14 cellular contexts compared by ENCODE assay signal in genomic region chr7:135744938-135745701, GRCh38. TPM values are rescaled to one million over a fixed set of nuclear protein-coding genes. Genes with fewer than 3 reads are reported as not detected.
DNase-seq lines count a peak whose midpoint lies in the region; ATAC-seq, FAIRE-seq and TF ChIP-seq lines count a peak whose summit lies in the region.
"Had no signal": no experiment of that assay in that cellular context is flagged by ENCODE, and none has a peak within 500 bp of the region (broad histone marks: within the 10 kb centered on the region; RNA-seq: fewer than 3 reads in every experiment).

No MANE protein-coding gene starts in this region.

- H3K4me2 ChIP-seq in astrocyte (ENCODE audit: low read length), result peak overlapping the region; percentile 74

- H3K36me3 Mint-ChIP-seq in astrocyte (ENCODE audit: low read depth, unreplicated experiment), result no peaks in the 10 kb centered on the region
- H3K36me3 Mint-ChIP-seq: WTC11 had no signal

- H4K20me1 ChIP-seq in astrocyte (ENCODE audit: insufficient read depth, low read length), result no peaks in the 10 kb centered on the region

- peak overlapping the region; percentile 78 for H3K9ac ChIP-seq in astrocyte (ENCODE audit: low read length)

- peak overlapping the region; percentile 54 for H2AFZ ChIP-seq in astrocyte (ENCODE audit: low read depth, low read length)

- no peaks in the 10 kb centered on the region for H3K36me3 ChIP-seq in astrocyte (ENCODE audit: insufficient read depth, low read length)
- H3K36me3 ChIP-seq in tibial artery, result no peaks in the 10 kb centered on the region

- H3K27ac ChIP-seq in astrocyte (ENCODE audit: low read depth, low read length) (peak overlapping the region; percentile 94), tibial artery (peak overlapping the region; percentile 80 to 87)

- no peak overlapping the region for H3K4me3 ChIP-seq in astrocyte (ENCODE audit: insufficient read depth, low read depth, low read length)
- H3K4me3 ChIP-seq in tibial artery, result no peak overlapping the region
- H3K4me3 ChIP-seq: lung had no signal

- TF ChIP-seq CTCF in astrocyte (IDR thresholded peaks at IDR 0.05; ENCODE audit: insufficient read depth, low read depth, low read length) (no peak), tibial artery (IDR thresholded peaks at IDR 0.05) (no peak)

- H3K9me3 ChIP-seq in astrocyte (ENCODE audit: insufficient read depth, low read depth, low read length), result no peaks in the 10 kb centered on the region
- no peaks in the 10 kb centered on the region for H3K9me3 ChIP-seq in tibial artery

- no peak overlapping the region for H3K4me3 Mint-ChIP-seq in astrocyte (ENCODE audit: unreplicated experiment)
- H3K4me3 Mint-ChIP-seq: WTC11 had no signal

- H3K9me3 Mint-ChIP-seq in astrocyte (ENCODE audit: unreplicated experiment), result peaks cover 1% of the 10 kb centered on the region
- H3K9me3 Mint-ChIP-seq: WTC11 had no signal

- peak; percentile 68 for DNase-seq in HPDE6-E6E7 (ENCODE audit: extremely low spot score)
- peak; percentile 94 for DNase-seq in astrocyte (ENCODE audit: low read depth)
- DNase-seq in hepatic stellate cell (ENCODE audit: low spot score), result peak; percentile 50
- DNase-seq in tibial artery, result peak in 1 of 2 donors; percentile 74
- DNase-seq: activated effector memory CD4-positive, alpha-beta T cell treated with anti-CD3 and anti-CD28 coated beads, Interleukin-2, amount 50 U/mL, for 16 hours; DMS153; NCI-H187; retina had no signal

- no peak for ATAC-seq in GM18511 (IDR thresholded peaks at IDR 0.05; ENCODE audit: unreplicated experiment)
- no peak for ATAC-seq in GM18868 (IDR thresholded peaks at IDR 0.05; ENCODE audit: unreplicated experiment)
- no peak for ATAC-seq in HG02588 (IDR thresholded peaks at IDR 0.05; ENCODE audit: unreplicated experiment)

- intact Hi-C loops in tibial artery (cut with DNase I; ENCODE audit: low total_unique reads), result no loop called here

- peaks cover 18% of the 10 kb centered on the region for H3K27me3 Mint-ChIP-seq in astrocyte (ENCODE audit: low read depth, unreplicated experiment)

- peaks cover 8% of the 10 kb centered on the region for H3K4me1 Mint-ChIP-seq in astrocyte (ENCODE audit: low read depth, unreplicated experiment)

- peak overlapping the region; percentile 0 for H3K27ac Mint-ChIP-seq in astrocyte (ENCODE audit: unreplicated experiment)
- H3K27ac Mint-ChIP-seq: WTC11 had no signal

- FAIRE-seq in astrocyte (lab: Jason Lieb, UNC), result no peak
- FAIRE-seq: endometrium had no signal

- H3K79me2 ChIP-seq in astrocyte (ENCODE audit: insufficient read depth, low read length), result no peaks in the 10 kb centered on the region

- H3K27me3 ChIP-seq in astrocyte (ENCODE audit: insufficient read depth, low read length), result no peaks in the 10 kb centered on the region
- H3K27me3 ChIP-seq in tibial artery, result no peaks in the 10 kb centered on the region

- H3K4me1 ChIP-seq in astrocyte (ENCODE audit: insufficient read depth, low read length) (peaks cover 31% of the 10 kb centered on the region), tibial artery (peaks cover 0 to 86% (median 47%) of the 10 kb centered on the region in 4 donors)

RNA-seq across cellular contexts. Expression of gene FAM180A, which starts 3.5 kb away (rescaled TPM):
- total RNA-seq in astrocyte, result not detected in 2 replicates
- total RNA-seq: WTC11 had no signal

RNA-seq across cellular contexts. Expression of gene SLC13A4, which starts 17.1 kb away (rescaled TPM):
- 0.07 TPM in 1 of 2 replicates, not detected in the other for total RNA-seq in astrocyte
